30 cellular contexts compared by ENCODE assay signal in the genomic region with DNA sequence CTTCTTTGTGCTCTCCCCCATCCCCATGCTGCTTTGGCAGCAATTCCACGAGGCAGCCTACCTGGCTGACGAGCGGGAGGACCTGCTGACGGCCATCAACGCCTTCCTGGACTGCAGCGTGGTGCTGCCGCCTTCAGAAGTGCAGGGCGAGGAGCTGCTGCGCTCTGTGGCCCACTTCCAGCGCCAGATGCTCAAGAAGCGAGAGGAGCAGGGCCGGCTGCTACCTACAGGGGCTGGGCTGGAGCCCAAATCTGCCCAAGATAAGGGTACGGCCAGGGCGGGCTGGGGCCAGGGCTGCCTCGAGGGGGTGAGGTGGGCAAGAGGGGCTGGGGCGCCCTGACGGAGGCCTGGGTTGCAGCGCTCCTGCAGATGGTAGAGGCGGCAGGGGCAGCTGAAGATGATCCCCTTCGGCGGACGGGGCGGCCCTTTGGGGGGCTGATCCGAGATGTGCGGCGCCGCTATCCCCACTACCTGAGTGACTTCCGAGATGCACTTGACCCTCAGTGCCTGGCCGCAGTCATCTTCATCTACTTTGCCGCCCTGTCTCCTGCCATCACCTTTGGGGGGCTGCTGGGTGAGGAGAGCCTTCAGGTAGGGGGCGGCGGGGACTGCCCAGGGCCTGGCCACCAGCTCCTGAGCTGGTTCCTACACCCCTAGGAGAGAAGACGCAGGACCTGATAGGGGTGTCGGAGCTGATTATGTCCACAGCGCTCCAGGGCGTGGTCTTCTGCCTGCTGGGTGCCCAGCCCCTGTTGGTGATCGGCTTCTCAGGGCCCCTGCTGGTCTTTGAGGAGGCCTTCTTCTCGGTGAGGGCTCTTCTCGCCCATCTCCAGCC.
"Had no signal": no experiment of that assay in that cellular context is flagged by ENCODE, and none has a peak within 500 bp of the region (broad histone marks: within the 10 kb centered on the region; RNA-seq: fewer than 3 reads in every experiment).

No MANE protein-coding gene starts in this region.

- H3K4me3 ChIP-seq: hepatocyte, lower lobe of right lung, neural progenitor cell, ovary, right atrium auricular region, right lobe of liver, smooth muscle cell, stomach, testis, thyroid gland, transverse colon, upper lobe of left lung, vagina had no signal

- H3K4me2 ChIP-seq: hepatocyte, neural progenitor cell, smooth muscle cell had no signal

- H3K36me3 Mint-ChIP-seq: natural killer cell had no signal

- H3K9me3 ChIP-seq: lower lobe of right lung, ovary, right atrium auricular region, right lobe of liver, stomach, testis, thyroid gland, transverse colon, upper lobe of left lung, vagina had no signal

- H3K9me3 Mint-ChIP-seq: mesothelial cell of epicardium; naive B cell; natural killer cell; nephron progenitor cell; neural progenitor cell; stimulated activated naive B cell treated with anti-CD40 and anti-IgM and Interleukin-4, amounts not matched to agents 10 μg/mL and 1 μg/mL and 100 μg/mL, for 72 hours had no signal

- H3K27ac Mint-ChIP-seq: mesothelial cell of epicardium; natural killer cell; nephron progenitor cell; progenitor cell of endocrine pancreas; stimulated activated naive B cell treated with anti-CD40 and anti-IgM and Interleukin-4, amounts not matched to agents 10 μg/mL and 1 μg/mL and 100 μg/mL, for 72 hours had no signal

- H3K36me3 ChIP-seq: neural progenitor cell, ovary had no signal

- H3K27ac ChIP-seq: hepatocyte, lower lobe of right lung, neural progenitor cell, ovary, right atrium auricular region, right lobe of liver, stomach, testis, thyroid gland, transverse colon, upper lobe of left lung, vagina had no signal

- ATAC-seq: left cardiac atrium; left lobe of liver; lower lobe of right lung; natural killer cell; right lobe of liver; stimulated activated naive B cell treated with anti-CD40 and anti-IgM and Interleukin-4, amounts not matched to agents 10 μg/mL and 1 μg/mL and 100 μg/mL, for 72 hours; stimulated activated naive CD8-positive, alpha-beta T cell treated with anti-CD3 and anti-CD28 coated beads, Interleukin-15, Interleukin-2, amounts not matched to agents 100 U/mL and 50 U/mL, for 24 hours had no signal

- H3K9ac ChIP-seq: neural progenitor cell had no signal

- H3K27me3 ChIP-seq: hepatocyte, neural progenitor cell, ovary, right atrium auricular region, right lobe of liver, stomach, testis, thyroid gland, transverse colon, upper lobe of left lung, vagina had no signal

- DNase-seq: islet precursor cell; kidney glomerular epithelial cell; left cardiac atrium; lower lobe of right lung; mammary epithelial cell; mesendoderm; naive B cell; natural killer cell; nephron progenitor cell; ovary; stimulated activated CD4-positive, alpha-beta T cell treated with anti-CD3 and anti-CD28 coated beads, Interleukin-1b, Interleukin-23, amount 100 ng/mL, for 48 hours; stimulated activated CD4-positive, alpha-beta T cell treated with anti-CD3 and anti-CD28 coated beads, Interleukin-2, amount 100 ng/mL, for 48 hours; stimulated activated CD4-positive, alpha-beta T cell treated with anti-CD3 and anti-CD28 coated beads, Interleukin-4, amount 100 ng/mL, for 4 hours; stimulated activated CD8-positive, alpha-beta memory T cell treated with anti-CD3 and anti-CD28 coated beads, Interleukin-4, amount 100 ng/mL, for 48 hours; stimulated activated naive B cell treated with anti-CD40 and anti-IgM and Interleukin-4, amounts not matched to agents 10 μg/mL and 1 μg/mL and 100 μg/mL, for 72 hours; stimulated activated naive CD8-positive, alpha-beta T cell treated with anti-CD3 and anti-CD28 coated beads, Interleukin-15, Interleukin-2, amounts not matched to agents 100 U/mL and 50 U/mL, for 24 hours; stomach; testis; thyroid gland; transverse colon had no signal

- H3K4me1 ChIP-seq: lower lobe of right lung, neural progenitor cell, right lobe of liver, testis, thyroid gland, transverse colon, upper lobe of left lung, vagina had no signal

- H2AFZ ChIP-seq: hepatocyte, neural progenitor cell had no signal
